8 cellular contexts compared by ENCODE assay signal in genomic region chr18:12991839-12992216, GRCh38. TPM values are rescaled to one million over a fixed set of nuclear protein-coding genes. Genes with fewer than 3 reads are reported as not detected.
DNase-seq lines count a peak whose midpoint lies in the region; ATAC-seq, FAIRE-seq and TF ChIP-seq lines count a peak whose summit lies in the region.

No MANE protein-coding gene starts in this region.

- H3K4me3 ChIP-seq in OCI-LY3 (ENCODE audit: low read length) = peak overlapping the region; percentile 91
- peak overlapping the region; percentile 87 for H3K4me3 ChIP-seq in epithelial cell of proximal tubule (ENCODE audit: low read depth, low read length)
- peak overlapping the region; percentile 94 for H3K4me3 ChIP-seq in parathyroid adenoma (ENCODE audit: low read depth, low read length)

- H3K4me2 ChIP-seq in OCI-LY3 (ENCODE audit: low read length) = peak overlapping the region; percentile 79
- H3K4me2 ChIP-seq in parathyroid adenoma (ENCODE audit: low read length) = peak overlapping the region; percentile 80

- H3K27ac ChIP-seq in OCI-LY3 (ENCODE audit: low read length) = peak overlapping the region; percentile 87
- H3K27ac ChIP-seq in parathyroid adenoma = peak overlapping the region; percentile 45

- FAIRE-seq in G401.6 (lab: Jason Lieb, UNC) (peak; percentile 23), D721Med (lab: Jason Lieb, UNC) (no peak)

- H4K20me1 ChIP-seq in OCI-LY3 (ENCODE audit: insufficient read depth, low read length) = peaks cover 41% of the 10 kb centered on the region

- H3K79me2 ChIP-seq in OCI-LY3 (ENCODE audit: low read length) (peaks cover 64% of the 10 kb centered on the region), parathyroid adenoma (peaks cover 42% of the 10 kb centered on the region)

- peak overlapping the region; percentile 89 for H3K9ac ChIP-seq in OCI-LY3 (ENCODE audit: low read length)
- no peak overlapping the region for H3K9ac ChIP-seq in parathyroid adenoma

- H2AFZ ChIP-seq in OCI-LY3 (ENCODE audit: low read depth, low read length) (peak overlapping the region; percentile 41; the same call in 1 of the 2 replicates), parathyroid adenoma (peak overlapping the region; percentile 90)

- TF ChIP-seq CTCF in OCI-LY3 (IDR thresholded peaks at IDR 0.05; ENCODE audit: low read depth, low read length) (no peak), epithelial cell of proximal tubule (conservative IDR thresholded peaks at IDR 0.05; ENCODE audit: low read depth, low read length) (no peak), parathyroid adenoma (IDR thresholded peaks at IDR 0.05) (no peak), D721Med (IDR thresholded peaks at IDR 0.05; ENCODE audit: insufficient read depth, missing control alignments) (no peak)

- peaks cover 36% of the 10 kb centered on the region for H3K4me1 ChIP-seq in OCI-LY3 (ENCODE audit: low read length)
- peaks cover 16% of the 10 kb centered on the region for H3K4me1 ChIP-seq in parathyroid adenoma

- DNase-seq in epithelial cell of proximal tubule (ENCODE audit: low read depth) = no peak
- no peak for DNase-seq in NCI-H2029 treated with DMSO at 0.1 percent for 48 hours (lab: John Stamatoyannopoulos, UW)
- DNase-seq in hepatic stellate cell (ENCODE audit: low spot score) = no peak
- no peak for DNase-seq in D721Med (ENCODE audit: insufficient read length, low spot score)

- H3K9me3 ChIP-seq in OCI-LY3 (ENCODE audit: insufficient read depth, low read length) (no peaks in the 10 kb centered on the region), parathyroid adenoma (ENCODE audit: control insufficient read depth, low read length) (no peaks in the 10 kb centered on the region)

- H3K36me3 ChIP-seq in OCI-LY3 (replicated peaks; ENCODE audit: low read depth, low read length) = peaks cover 27% of the 10 kb centered on the region
- H3K36me3 ChIP-seq in parathyroid adenoma (ENCODE audit: control insufficient read depth, insufficient read depth, low read length) = no peaks in the 10 kb centered on the region

- H3K27me3 ChIP-seq in OCI-LY3 (ENCODE audit: low read depth, low read length) (no peaks in the 10 kb centered on the region), parathyroid adenoma (ENCODE audit: control insufficient read depth, insufficient read depth, low read length) (no peaks in the 10 kb centered on the region)

- no peak for ATAC-seq in HG03097 (IDR thresholded peaks at IDR 0.05; ENCODE audit: low FRiP score, unreplicated experiment)

RNA-seq across cellular contexts. Expression of gene CEP192, which starts 0.7 kb away (rescaled TPM):
- total RNA-seq in epithelial cell of proximal tubule = 17.4 and 18.3 TPM in 2 replicates

RNA-seq across cellular contexts. Expression of gene SEH1L, which starts 44.0 kb away (rescaled TPM):
- 23.1 and 44.4 TPM in 2 replicates for total RNA-seq in epithelial cell of proximal tubule
